ENCODE assay signal across 5 cellular contexts in the genomic region with DNA sequence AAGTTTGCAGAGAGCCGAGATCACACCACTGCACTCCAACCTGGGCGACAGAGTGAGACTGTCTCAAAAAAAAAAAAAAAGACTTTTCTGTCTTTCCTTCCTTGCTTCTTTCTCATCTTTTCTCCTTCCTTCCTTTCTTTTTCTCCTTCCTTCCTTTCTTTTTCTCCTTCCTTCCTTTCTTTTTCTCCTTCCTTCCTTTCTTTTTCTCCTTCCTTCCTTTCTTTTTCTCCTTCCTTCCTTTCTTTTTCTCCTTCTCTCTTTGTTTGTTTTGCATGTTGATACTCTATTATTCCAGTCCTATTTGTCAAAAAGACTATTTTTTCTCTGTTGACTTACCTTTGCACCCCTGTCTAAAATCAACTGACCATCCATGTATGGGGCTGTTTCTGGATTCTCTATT. TPM values are rescaled to one million over a fixed set of nuclear protein-coding genes. Genes with fewer than 3 reads are reported as not detected.
"Had no signal": no experiment of that assay in that cellular context is flagged by ENCODE, and none has a peak within 500 bp of the region (broad histone marks: within the 10 kb centered on the region; RNA-seq: fewer than 3 reads in every experiment).

No MANE protein-coding gene starts in this region.

RNA-seq across cellular contexts. Expression of gene MYO7B, which starts 36.9 kb away (rescaled TPM):
- total RNA-seq: dermis blood vessel endothelial cell, endothelial cell of umbilical vein, epithelial cell of proximal tubule, foreskin keratinocyte had no signal
- polyA plus RNA-seq: fibroblast of lung had no signal
